1 cellular context compared by ENCODE assay signal in genomic region chr14:92945959-92946846, GRCh38.
A peak's percentile ranks its signal among the peaks of the same experiment; 100 is the strongest.
TF ChIP-seq lines count a peak whose summit lies in the region.

No MANE protein-coding gene starts in this region.

TF ChIP-seq in HCT116, 20 proteins besides CTCF, POLR2A, EP300 and RAD21 (continued from another document):
- TF ChIP-seq ZBTB33 (IDR thresholded peaks at IDR 0.05; ENCODE audit: extremely low read depth, insufficient replicate concordance, low read length) (no peak), SP1 (IDR thresholded peaks at IDR 0.05; ENCODE audit: low read depth) (no peak), MAX (IDR thresholded peaks at IDR 0.05) (peak; percentile 100)
